ENCODE assay signal across 11 cellular contexts in genomic region chr9:127132921-127133647, GRCh38. TPM values are rescaled to one million over a fixed set of nuclear protein-coding genes. Genes with fewer than 3 reads are reported as not detected.
DNase-seq lines count a peak whose midpoint lies in the region; ATAC-seq and TF ChIP-seq lines count a peak whose summit lies in the region.
"Had no signal": no experiment of that assay in that cellular context is flagged by ENCODE, and none has a peak within 500 bp of the region (broad histone marks: within the 10 kb centered on the region; RNA-seq: fewer than 3 reads in every experiment).

No MANE protein-coding gene starts in this region.

- H3K9me3 Mint-ChIP-seq in chondrocyte (ENCODE audit: low read depth) = no peaks in the 10 kb centered on the region
- H3K9me3 Mint-ChIP-seq: CD8-positive, alpha-beta memory T cell; naive thymus-derived CD8-positive, alpha-beta T cell had no signal

- H3K27ac Mint-ChIP-seq in chondrocyte (ENCODE audit: unreplicated experiment) = peak overlapping the region; percentile 98
- H3K27ac Mint-ChIP-seq: naive thymus-derived CD8-positive, alpha-beta T cell had no signal

- H3K27me3 Mint-ChIP-seq in chondrocyte (ENCODE audit: low read depth) = no peaks in the 10 kb centered on the region

- no peaks in the 10 kb centered on the region for H3K9me3 ChIP-seq in vagina
- H3K9me3 ChIP-seq: HAP-1 had no signal

- peaks cover 80% of the 10 kb centered on the region for H3K4me1 ChIP-seq in vagina
- H3K4me1 ChIP-seq: HAP-1 had no signal

- TF ChIP-seq CTCF in chondrocyte (IDR thresholded peaks at IDR 0.05) = no peak
- no peak for TF ChIP-seq CTCF in vagina (IDR thresholded peaks at IDR 0.05)

- peak overlapping the region; percentile 51 for H3K4me3 Mint-ChIP-seq in chondrocyte (ENCODE audit: unreplicated experiment)
- H3K4me3 Mint-ChIP-seq: CD8-positive, alpha-beta memory T cell; naive thymus-derived CD8-positive, alpha-beta T cell had no signal

- no peak for TF ChIP-seq POLR2A in vagina (IDR thresholded peaks at IDR 0.05)

- H3K36me3 ChIP-seq in vagina = no peaks in the 10 kb centered on the region
- H3K36me3 ChIP-seq: HAP-1 had no signal

- H3K27ac ChIP-seq in vagina = peak overlapping the region; percentile 92

- no peaks in the 10 kb centered on the region for H3K27me3 ChIP-seq in vagina

- intact Hi-C loops in vagina (cut with DNase I) = no loop called here

- no peaks in the 10 kb centered on the region for H3K36me3 Mint-ChIP-seq in chondrocyte (ENCODE audit: low read depth)

- no peak for ATAC-seq in activated CD4-positive, CD25-positive, alpha-beta regulatory T cell treated with anti-CD3 and anti-CD28 coated beads, Interleukin-2, amount 50 U/mL, for 24 hours
- ATAC-seq in GM18511 (IDR thresholded peaks at IDR 0.05; ENCODE audit: unreplicated experiment) = no peak
- ATAC-seq: naive thymus-derived CD8-positive, alpha-beta T cell had no signal

- peak; percentile 51 for DNase-seq in activated effector memory CD4-positive, alpha-beta T cell treated with anti-CD3 and anti-CD28 coated beads, Interleukin-2, amount 50 U/mL, for 16 hours
- no peak for DNase-seq in activated effector memory CD4-positive, alpha-beta T cell treated with Interleukin-2 at 50 U/mL for 16 hours
- DNase-seq in chondrocyte (ENCODE audit: low spot score) = peak; percentile 79
- DNase-seq in midbrain (lab: John Stamatoyannopoulos, UW) = peak; percentile 36
- DNase-seq in vagina (ENCODE audit: extremely low spot score in 2 of 2) = peak; percentile 81 to 84
- DNase-seq in activated CD4-positive, alpha-beta T cell treated with anti-CD3 and anti-CD28 coated beads, Interleukin-2, amount 50 U/mL, for 1 hour = no peak

- H3K4me1 Mint-ChIP-seq in chondrocyte (ENCODE audit: low read depth) = peaks cover 53% of the 10 kb centered on the region
- H3K4me1 Mint-ChIP-seq: CD8-positive, alpha-beta memory T cell had no signal

- H3K4me3 ChIP-seq in vagina = no peak overlapping the region
- H3K4me3 ChIP-seq: HAP-1 had no signal

RNA-seq across cellular contexts. Expression of gene ANGPTL2, which starts 10.6 kb away (rescaled TPM):
- total RNA-seq in chondrocyte (26.7 to 39.7 TPM (median 39.0 TPM) in 3 replicates), vagina (65.8 TPM)
- total RNA-seq: CD8-positive, alpha-beta memory T cell; naive thymus-derived CD8-positive, alpha-beta T cell had no signal

Comparison
In these comparisons a context has a peak if more than half of its experiments do, and no peak if none do; other contexts are left out.
1. DNase-seq: peak in activated effector memory CD4-positive, alpha-beta T cell treated with anti-CD3 and anti-CD28 coated beads, Interleukin-2, amount 50 U/mL, for 16 hours (single experiment), chondrocyte (single experiment), midbrain (single experiment) and vagina (2 of 2); none in activated effector memory CD4-positive, alpha-beta T cell treated with Interleukin-2 at 50 U/mL for 16 hours (single experiment) and activated CD4-positive, alpha-beta T cell treated with anti-CD3 and anti-CD28 coated beads, Interleukin-2, amount 50 U/mL, for 1 hour (single experiment).